1 cellular context compared by ENCODE assay signal in the genomic region with DNA sequence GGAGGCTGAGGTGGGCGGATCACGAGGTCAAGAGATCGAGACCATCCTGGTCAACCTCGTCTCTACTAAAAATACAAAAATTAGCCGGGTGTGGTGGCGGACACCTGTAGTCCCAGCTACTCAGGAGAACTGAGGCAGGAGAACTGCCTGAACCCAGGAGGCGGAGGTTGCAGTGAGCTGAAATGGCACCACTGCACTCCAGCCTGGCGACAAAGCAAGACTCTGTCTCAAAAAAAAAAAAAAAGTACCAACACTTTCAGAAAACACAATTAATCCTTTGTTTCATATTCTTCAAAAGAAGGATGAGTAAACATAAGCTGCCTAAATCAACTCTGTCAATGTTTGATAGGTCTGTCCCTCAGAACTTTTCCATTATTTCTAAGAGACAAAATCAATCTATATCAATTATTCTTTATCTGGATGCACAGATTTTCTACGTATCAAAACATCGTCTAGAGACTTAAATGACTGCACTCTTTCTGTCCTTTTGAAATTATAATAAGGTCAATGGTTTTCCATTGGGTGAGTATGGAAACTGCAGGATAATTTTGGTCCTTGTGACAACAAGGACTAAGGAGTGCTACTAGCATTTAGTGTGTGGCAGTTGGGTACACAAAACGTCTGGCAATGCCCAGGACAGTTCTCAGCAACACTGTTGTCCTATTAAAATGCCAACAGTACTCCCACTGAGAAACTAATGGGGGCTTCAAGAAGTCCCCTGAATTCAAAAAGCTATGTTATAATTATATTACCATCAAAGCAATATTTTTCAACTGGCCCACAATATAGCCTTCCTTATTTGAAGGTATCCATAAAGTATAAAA.
TF ChIP-seq lines count a peak whose summit lies in the region.

No MANE protein-coding gene starts in this region.

TF ChIP-seq in HepG2, 621 proteins besides CTCF, POLR2A, EP300 and RAD21 (continued from another document):
- TF ChIP-seq, protein P1, sequence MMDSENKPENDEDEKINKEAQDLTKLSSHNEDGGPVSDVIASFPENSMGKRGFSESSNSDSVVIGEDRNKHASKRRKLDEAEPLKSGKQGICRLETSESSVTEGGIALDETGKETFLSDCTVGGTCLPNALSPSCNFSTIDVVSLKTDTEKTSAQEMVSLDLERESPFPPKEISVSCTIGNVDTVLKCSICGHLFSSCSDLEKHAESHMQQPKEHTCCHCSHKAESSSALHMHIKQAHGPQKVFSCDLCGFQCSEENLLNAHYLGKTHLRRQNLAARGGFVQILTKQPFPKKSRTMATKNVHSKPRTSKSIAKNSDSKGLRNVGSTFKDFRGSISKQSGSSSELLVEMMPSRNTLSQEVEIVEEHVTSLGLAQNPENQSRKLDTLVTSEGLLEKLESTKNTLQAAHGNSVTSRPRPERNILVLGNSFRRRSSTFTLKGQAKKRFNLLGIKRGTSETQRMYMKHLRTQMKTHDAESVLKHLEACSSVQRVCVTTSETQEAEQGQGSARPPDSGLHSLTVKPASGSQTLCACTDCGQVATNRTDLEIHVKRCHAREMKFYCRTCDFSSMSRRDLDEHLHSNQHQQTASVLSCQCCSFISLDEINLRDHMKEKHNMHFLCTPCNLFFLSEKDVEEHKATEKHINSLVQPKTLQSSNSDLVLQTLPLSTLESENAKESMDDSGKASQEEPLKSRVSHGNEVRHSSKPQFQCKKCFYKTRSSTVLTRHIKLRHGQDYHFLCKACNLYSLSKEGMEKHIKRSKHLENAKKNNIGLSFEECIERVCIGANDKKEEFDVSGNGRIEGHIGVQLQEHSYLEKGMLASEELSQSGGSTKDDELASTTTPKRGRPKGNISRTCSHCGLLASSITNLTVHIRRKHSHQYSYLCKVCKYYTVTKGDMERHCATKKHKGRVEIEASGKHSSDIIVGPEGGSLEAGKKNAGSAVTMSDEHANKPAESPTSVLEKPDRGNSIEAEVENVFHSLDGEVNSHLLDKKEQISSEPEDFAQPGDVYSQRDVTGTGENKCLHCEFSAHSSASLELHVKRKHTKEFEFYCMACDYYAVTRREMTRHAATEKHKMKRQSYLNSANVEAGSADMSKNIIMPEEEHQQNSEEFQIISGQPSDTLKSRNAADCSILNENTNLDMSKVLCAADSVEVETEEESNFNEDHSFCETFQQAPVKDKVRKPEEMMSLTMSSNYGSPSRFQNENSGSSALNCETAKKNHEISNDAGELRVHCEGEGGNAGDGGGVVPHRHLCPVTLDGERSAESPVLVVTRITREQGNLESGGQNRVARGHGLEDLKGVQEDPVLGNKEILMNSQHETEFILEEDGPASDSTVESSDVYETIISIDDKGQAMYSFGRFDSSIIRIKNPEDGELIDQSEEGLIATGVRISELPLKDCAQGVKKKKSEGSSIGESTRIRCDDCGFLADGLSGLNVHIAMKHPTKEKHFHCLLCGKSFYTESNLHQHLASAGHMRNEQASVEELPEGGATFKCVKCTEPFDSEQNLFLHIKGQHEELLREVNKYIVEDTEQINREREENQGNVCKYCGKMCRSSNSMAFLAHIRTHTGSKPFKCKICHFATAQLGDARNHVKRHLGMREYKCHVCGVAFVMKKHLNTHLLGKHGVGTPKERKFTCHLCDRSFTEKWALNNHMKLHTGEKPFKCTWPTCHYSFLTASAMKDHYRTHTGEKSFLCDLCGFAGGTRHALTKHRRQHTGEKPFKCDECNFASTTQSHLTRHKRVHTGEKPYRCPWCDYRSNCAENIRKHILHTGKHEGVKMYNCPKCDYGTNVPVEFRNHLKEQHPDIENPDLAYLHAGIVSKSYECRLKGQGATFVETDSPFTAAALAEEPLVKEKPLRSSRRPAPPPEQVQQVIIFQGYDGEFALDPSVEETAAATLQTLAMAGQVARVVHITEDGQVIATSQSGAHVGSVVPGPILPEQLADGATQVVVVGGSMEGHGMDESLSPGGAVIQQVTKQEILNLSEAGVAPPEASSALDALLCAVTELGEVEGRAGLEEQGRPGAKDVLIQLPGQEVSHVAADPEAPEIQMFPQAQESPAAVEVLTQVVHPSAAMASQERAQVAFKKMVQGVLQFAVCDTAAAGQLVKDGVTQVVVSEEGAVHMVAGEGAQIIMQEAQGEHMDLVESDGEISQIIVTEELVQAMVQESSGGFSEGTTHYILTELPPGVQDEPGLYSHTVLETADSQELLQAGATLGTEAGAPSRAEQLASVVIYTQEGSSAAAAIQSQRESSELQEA (CRISPR knock-in tag; IDR thresholded peaks at IDR 0.05; ENCODE audit: not compliant biosample characterization), result no peak
- TF ChIP-seq MIER2 (CRISPR knock-in tag; IDR thresholded peaks at IDR 0.05), result no peak
- TF ChIP-seq HNF1B (CRISPR knock-in tag; IDR thresholded peaks at IDR 0.05), result no peak
- TF ChIP-seq MZF1 (CRISPR knock-in tag; IDR thresholded peaks at IDR 0.05; ENCODE audit: borderline replicate concordance), result no peak
- no peak for TF ChIP-seq ZZZ3 (CRISPR knock-in tag; IDR thresholded peaks at IDR 0.05; ENCODE audit: borderline replicate concordance)
- no peak for TF ChIP-seq AGO1 (IDR thresholded peaks at IDR 0.05; ENCODE audit: low read depth, low read length, poor library complexity, severe bottlenecking)
- no peak for TF ChIP-seq SOX6 (IDR thresholded peaks at IDR 0.05)
- peak; percentile 70 for TF ChIP-seq SOX6 (CRISPR knock-in tag; IDR thresholded peaks at IDR 0.05)
- TF ChIP-seq CREM (IDR thresholded peaks at IDR 0.05), result 0 out of 2 replicates have a peak, but pooled peaks have one; percentile 23
- TF ChIP-seq CREM (CRISPR knock-in tag; IDR thresholded peaks at IDR 0.05), result no peak
- no peak for TF ChIP-seq NFE2 (CRISPR knock-in tag; IDR thresholded peaks at IDR 0.05)
- TF ChIP-seq, protein P2, sequence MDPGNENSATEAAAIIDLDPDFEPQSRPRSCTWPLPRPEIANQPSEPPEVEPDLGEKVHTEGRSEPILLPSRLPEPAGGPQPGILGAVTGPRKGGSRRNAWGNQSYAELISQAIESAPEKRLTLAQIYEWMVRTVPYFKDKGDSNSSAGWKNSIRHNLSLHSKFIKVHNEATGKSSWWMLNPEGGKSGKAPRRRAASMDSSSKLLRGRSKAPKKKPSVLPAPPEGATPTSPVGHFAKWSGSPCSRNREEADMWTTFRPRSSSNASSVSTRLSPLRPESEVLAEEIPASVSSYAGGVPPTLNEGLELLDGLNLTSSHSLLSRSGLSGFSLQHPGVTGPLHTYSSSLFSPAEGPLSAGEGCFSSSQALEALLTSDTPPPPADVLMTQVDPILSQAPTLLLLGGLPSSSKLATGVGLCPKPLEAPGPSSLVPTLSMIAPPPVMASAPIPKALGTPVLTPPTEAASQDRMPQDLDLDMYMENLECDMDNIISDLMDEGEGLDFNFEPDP (CRISPR knock-in tag; conservative IDR thresholded peaks at IDR 0.05), result no peak
- TF ChIP-seq GATAD2A (CRISPR knock-in tag; IDR thresholded peaks at IDR 0.05), result no peak
- peak; percentile 19; the same call in 1 of the 2 replicates for TF ChIP-seq HNF4A (CRISPR knock-in tag; IDR thresholded peaks at IDR 0.05)
- TF ChIP-seq CREB3 (CRISPR knock-in tag; IDR thresholded peaks at IDR 0.05), result no peak
- TF ChIP-seq AHDC1 (CRISPR knock-in tag; IDR thresholded peaks at IDR 0.05; ENCODE audit: borderline replicate concordance), result 0 out of 2 replicates have a peak, but pooled peaks have one; percentile 24
TF ChIP-seq in HepG2: peak in this region for 37.
